ENCODE assay signal across 8 cellular contexts in genomic region chr11:93198221-93198650, GRCh38. TPM values are rescaled to one million over a fixed set of nuclear protein-coding genes. Genes with fewer than 3 reads are reported as not detected.
DNase-seq lines count a peak whose midpoint lies in the region; ATAC-seq and TF ChIP-seq lines count a peak whose summit lies in the region.

No MANE protein-coding gene starts in this region.

- no peaks in the 10 kb centered on the region for H3K9me3 ChIP-seq in BE2C
- no peaks in the 10 kb centered on the region for H3K9me3 ChIP-seq in iPS-18c (ENCODE audit: control insufficient read depth, insufficient read depth, low read length)

- H3K4me3 ChIP-seq in BE2C (ENCODE audit: low read depth, low read length), result peak overlapping the region; percentile 75
- peak overlapping the region; percentile 84 for H3K4me3 ChIP-seq in iPS-18c (ENCODE audit: insufficient read depth, low read depth, low read length)

- no peaks in the 10 kb centered on the region for H3K36me3 ChIP-seq in BE2C

- H3K36me3 Mint-ChIP-seq in activated naive CD8-positive, alpha-beta T cell treated with anti-CD3 and anti-CD28 coated beads for 36 hours, result peaks cover 4% of the 10 kb centered on the region
- H3K36me3 Mint-ChIP-seq in stimulated activated naive B cell treated with anti-CD40 and anti-IgM and Interleukin-4, amounts not matched to agents 10 μg/mL and 1 μg/mL and 100 μg/mL, for 72 hours, result no peaks in the 10 kb centered on the region

- no peak for ATAC-seq in stimulated activated naive B cell treated with anti-CD40 and anti-IgM and Interleukin-4, amounts not matched to agents 10 μg/mL and 1 μg/mL and 100 μg/mL, for 72 hours (replicated peaks)
- ATAC-seq in GM18870 (IDR thresholded peaks at IDR 0.05; ENCODE audit: unreplicated experiment), result no peak
- ATAC-seq in HG03025 (IDR thresholded peaks at IDR 0.05; ENCODE audit: low FRiP score, unreplicated experiment), result no peak

- H3K27me3 ChIP-seq in BE2C, result no peaks in the 10 kb centered on the region

- H3K9me3 Mint-ChIP-seq in activated naive CD8-positive, alpha-beta T cell treated with anti-CD3 and anti-CD28 coated beads for 36 hours, result no peaks in the 10 kb centered on the region
- no peaks in the 10 kb centered on the region for H3K9me3 Mint-ChIP-seq in stimulated activated naive B cell treated with anti-CD40 and anti-IgM and Interleukin-4, amounts not matched to agents 10 μg/mL and 1 μg/mL and 100 μg/mL, for 72 hours

- H3K4me1 ChIP-seq in BE2C, result peaks cover 5% of the 10 kb centered on the region; the same call in 1 of the 2 replicates

- DNase-seq in BE2C (no peak), HCEC 1CT (peak; percentile 39), middle frontal gyrus (ENCODE audit: extremely low spot score, low spot score) (no peak)
- no peak for DNase-seq in activated naive CD8-positive, alpha-beta T cell treated with anti-CD3 and anti-CD28 coated beads for 36 hours
- DNase-seq in stimulated activated naive B cell treated with anti-CD40 and anti-IgM and Interleukin-4, amounts not matched to agents 10 μg/mL and 1 μg/mL and 100 μg/mL, for 72 hours, result no peak

- H3K4me3 Mint-ChIP-seq in activated naive CD8-positive, alpha-beta T cell treated with anti-CD3 and anti-CD28 coated beads for 36 hours, result peak overlapping the region; percentile 95
- H3K4me3 Mint-ChIP-seq in stimulated activated naive B cell treated with anti-CD40 and anti-IgM and Interleukin-4, amounts not matched to agents 10 μg/mL and 1 μg/mL and 100 μg/mL, for 72 hours, result peak overlapping the region; percentile 89 to 93

- peaks cover 5% of the 10 kb centered on the region for H3K27me3 Mint-ChIP-seq in activated naive CD8-positive, alpha-beta T cell treated with anti-CD3 and anti-CD28 coated beads for 36 hours
- peaks cover 0 to 16% of the 10 kb centered on the region in 2 donors for H3K27me3 Mint-ChIP-seq in stimulated activated naive B cell treated with anti-CD40 and anti-IgM and Interleukin-4, amounts not matched to agents 10 μg/mL and 1 μg/mL and 100 μg/mL, for 72 hours

- TF ChIP-seq CTCF in BE2C (IDR thresholded peaks at IDR 0.05; ENCODE audit: low read depth, low read length), result no peak

- H3K27ac Mint-ChIP-seq in activated naive CD8-positive, alpha-beta T cell treated with anti-CD3 and anti-CD28 coated beads for 36 hours, result peak overlapping the region; percentile 94
- H3K27ac Mint-ChIP-seq in stimulated activated naive B cell treated with anti-CD40 and anti-IgM and Interleukin-4, amounts not matched to agents 10 μg/mL and 1 μg/mL and 100 μg/mL, for 72 hours, result peak overlapping the region; percentile 94

- peaks cover 14% of the 10 kb centered on the region for H3K4me1 Mint-ChIP-seq in activated naive CD8-positive, alpha-beta T cell treated with anti-CD3 and anti-CD28 coated beads for 36 hours
- peaks cover 7 to 14% of the 10 kb centered on the region in 2 donors for H3K4me1 Mint-ChIP-seq in stimulated activated naive B cell treated with anti-CD40 and anti-IgM and Interleukin-4, amounts not matched to agents 10 μg/mL and 1 μg/mL and 100 μg/mL, for 72 hours

RNA-seq across cellular contexts. Expression of gene SLC36A4, which starts 0.4 kb away (rescaled TPM):
- 12.0 TPM for polyA plus RNA-seq in BE2C (2012; ENCODE audit: insufficient read depth, insufficient read length, low read depth)
- 10 to 100 TPM; 15.2 to 15.3 TPM for total RNA-seq in activated naive CD8-positive, alpha-beta T cell treated with anti-CD3 and anti-CD28 coated beads for 36 hours
